In genomic region chr1:2941040-2941439, GRCh38 we compare ENCODE assay signal across 27 cellular contexts.
"Had no signal": no experiment of that assay in that cellular context is flagged by ENCODE, and none has a peak within 500 bp of the region (broad histone marks: within the 10 kb centered on the region; RNA-seq: fewer than 3 reads in every experiment).

No MANE protein-coding gene starts in this region.

- H3K4me1 ChIP-seq: stomach, suprapubic skin, testis, thyroid gland, tibial artery, tibial nerve, transverse colon, upper lobe of left lung, upper lobe of right lung, uterus, vagina had no signal

- H3K4me3 ChIP-seq: stomach, suprapubic skin, testis, thoracic aorta, thyroid gland, tibial artery, tibial nerve, transverse colon, upper lobe of left lung, upper lobe of right lung, uterus, vagina had no signal

- H3K9me3 ChIP-seq: testis, thyroid gland, upper lobe of right lung had no signal

- DNase-seq: stimulated activated CD4-positive, alpha-beta T cell treated with anti-CD3 and anti-CD28 coated beads, Interleukin-2, amount 100 ng/mL, for 48 hours; stimulated activated CD4-positive, alpha-beta T cell treated with anti-CD3 and anti-CD28 coated beads, Interleukin-4, amount 100 ng/mL, for 1 hour; stimulated activated CD4-positive, alpha-beta T cell treated with anti-CD3 and anti-CD28 coated beads, Interleukin-4, amount 100 ng/mL, for 24 hours; stimulated activated CD4-positive, alpha-beta T cell treated with anti-CD3 and anti-CD28 coated beads, Interleukin-4, amount 100 ng/mL, for 4 hours; stimulated activated CD8-positive, alpha-beta memory T cell treated with anti-CD3 and anti-CD28 coated beads, Interleukin-4, amount 100 ng/mL, for 48 hours; stimulated activated naive B cell treated with anti-CD40 and anti-IgM and Interleukin-4, amounts not matched to agents 10 μg/mL and 1 μg/mL and 100 μg/mL, for 72 hours; stimulated activated naive CD4-positive, alpha-beta T cell; stimulated activated naive CD4-positive, alpha-beta T cell treated with Interleukin-2 at 50 U/mL for 16 hours; stimulated activated naive CD8-positive, alpha-beta T cell treated with anti-CD3 and anti-CD28 coated beads, Interleukin-15, amount 100 ng/mL, for 72 hours; stimulated activated naive CD8-positive, alpha-beta T cell treated with anti-CD3 and anti-CD28 coated beads, Interleukin-15, Interleukin-2, amounts not matched to agents 100 U/mL and 50 U/mL, for 24 hours; stomach; substantia nigra; testis; thyroid gland; transverse colon; trophoblast cell; upper lobe of left lung; uterus had no signal

- H3K27me3 ChIP-seq: testis, thyroid gland, upper lobe of left lung, uterus, vagina had no signal

- ATAC-seq: stimulated activated effector memory CD8-positive, alpha-beta T cell treated with anti-CD3 and anti-CD28 coated beads, Interleukin-12 subunit alpha, Interleukin-12 subunit beta, amount 100 ng/mL, for 72 hours; stimulated activated memory B cell treated with anti-CD40 and anti-IgM and Interleukin-4, amounts not matched to agents 10 μg/mL and 1 μg/mL and 100 μg/mL, for 72 hours; stimulated activated naive B cell treated with anti-CD40 and anti-IgM and Interleukin-4, amounts not matched to agents 10 μg/mL and 1 μg/mL and 100 μg/mL, for 72 hours; stimulated activated naive CD8-positive, alpha-beta T cell treated with anti-CD3 and anti-CD28 coated beads, Interleukin-15, amount 100 ng/mL, for 72 hours; stimulated activated naive CD8-positive, alpha-beta T cell treated with anti-CD3 and anti-CD28 coated beads, Interleukin-15, Interleukin-2, amounts not matched to agents 100 U/mL and 50 U/mL, for 24 hours; upper lobe of right lung had no signal

- FAIRE-seq: urothelium cell line had no signal

- H3K36me3 ChIP-seq: stomach, suprapubic skin, thoracic aorta, thyroid gland, tibial nerve, transverse colon, upper lobe of left lung, upper lobe of right lung, uterus, vagina had no signal

- H3K27ac ChIP-seq: stomach, suprapubic skin, testis, thoracic aorta, thyroid gland, tibial artery, tibial nerve, transverse colon, upper lobe of left lung, upper lobe of right lung, uterus, vagina had no signal
